In genomic region chr5:178606269-178606668, GRCh38 we compare ENCODE assay signal across 19 cellular contexts. TPM values are rescaled to one million over a fixed set of nuclear protein-coding genes. Genes with fewer than 3 reads are reported as not detected.
"Had no signal": no experiment of that assay in that cellular context is flagged by ENCODE, and none has a peak within 500 bp of the region (broad histone marks: within the 10 kb centered on the region; RNA-seq: fewer than 3 reads in every experiment).

No MANE protein-coding gene starts in this region.

- H3K4me3 ChIP-seq: lower lobe of right lung, neural progenitor cell, ovary, sigmoid colon had no signal

- H3K27me3 Mint-ChIP-seq: activated naive CD4-positive, alpha-beta T cell treated with anti-CD3 and anti-CD28 coated beads, Interleukin-2, amount 10 ng/mL, durations not matched to agents 7 days and 5 days; central memory CD8-positive, alpha-beta T cell; dendritic cell treated with granulocyte-macrophage colony-stimulating factor and Interleukin-4, amounts not matched to agents 40 ng/mL and 50 ng/mL, for 4 days had no signal

- H3K4me1 Mint-ChIP-seq: activated naive CD4-positive, alpha-beta T cell treated with anti-CD3 and anti-CD28 coated beads, Interleukin-2, amount 10 ng/mL, durations not matched to agents 7 days and 5 days; mesothelial cell of epicardium; neural progenitor cell had no signal

- H3K9me3 ChIP-seq: lower lobe of right lung, ovary, sigmoid colon had no signal

- H3K27ac ChIP-seq: brain microvascular endothelial cell, lower lobe of right lung, neural progenitor cell, ovary had no signal

- H3K36me3 ChIP-seq: ovary had no signal

- H3K9me3 Mint-ChIP-seq: activated naive CD4-positive, alpha-beta T cell treated with anti-CD3 and anti-CD28 coated beads, Interleukin-2, amount 10 ng/mL, durations not matched to agents 7 days and 5 days; central memory CD8-positive, alpha-beta T cell; dendritic cell treated with granulocyte-macrophage colony-stimulating factor and Interleukin-4, amounts not matched to agents 40 ng/mL and 50 ng/mL, for 4 days had no signal

- H3K27ac Mint-ChIP-seq: activated naive CD4-positive, alpha-beta T cell treated with anti-CD3 and anti-CD28 coated beads, Interleukin-2, amount 10 ng/mL, durations not matched to agents 7 days and 5 days; activated T-helper 2 cell treated with anti-CD3 and anti-CD28 coated beads, Interferon-gamma antibody, Interleukin-2, Interleukin-4, amounts not matched to agents 10 μg/mL and 5 μg/mL and 100 μg/mL, durations not matched to agents 14 hours and 24 hours and 36 hours; dendritic cell treated with granulocyte-macrophage colony-stimulating factor and Interleukin-4, amounts not matched to agents 40 ng/mL and 50 ng/mL, for 4 days; mesothelial cell of epicardium; neural progenitor cell had no signal

- DNase-seq: activated naive CD4-positive, alpha-beta T cell treated with anti-CD3 and anti-CD28 coated beads, Interleukin-2, amount 10 ng/mL, durations not matched to agents 7 days and 5 days; anterior cingulate cortex; brain microvascular endothelial cell; glutamatergic neuron; hypothalamus; kidney glomerular epithelial cell; lower lobe of right lung; ovary; sigmoid colon; stimulated activated CD4-positive, alpha-beta T cell treated with anti-CD3 and anti-CD28 coated beads, Interleukin-1b, Interleukin-23, amount 100 ng/mL, for 48 hours; T-helper 9 cell had no signal

- ATAC-seq: lower lobe of right lung had no signal

- H3K4me3 Mint-ChIP-seq: activated naive CD4-positive, alpha-beta T cell treated with anti-CD3 and anti-CD28 coated beads, Interleukin-2, amount 10 ng/mL, durations not matched to agents 7 days and 5 days; central memory CD8-positive, alpha-beta T cell; dendritic cell treated with granulocyte-macrophage colony-stimulating factor and Interleukin-4, amounts not matched to agents 40 ng/mL and 50 ng/mL, for 4 days; mesothelial cell of epicardium; neural progenitor cell had no signal

- H3K27me3 ChIP-seq: brain microvascular endothelial cell, neural progenitor cell, ovary, sigmoid colon had no signal

- H3K4me1 ChIP-seq: lower lobe of right lung, neural progenitor cell had no signal

RNA-seq across cellular contexts. Expression of gene COL23A1, which starts 16.1 kb away (rescaled TPM):
- total RNA-seq: activated T-helper 2 cell treated with anti-CD3 and anti-CD28 coated beads, Interferon-gamma antibody, Interleukin-2, Interleukin-4, amounts not matched to agents 10 μg/mL and 5 μg/mL and 100 μg/mL, durations not matched to agents 14 hours and 24 hours and 36 hours; epithelial cell of proximal tubule; fibroblast of villous mesenchyme; pulmonary artery endothelial cell had no signal
